8 cellular contexts compared by ENCODE assay signal in the genomic region with DNA sequence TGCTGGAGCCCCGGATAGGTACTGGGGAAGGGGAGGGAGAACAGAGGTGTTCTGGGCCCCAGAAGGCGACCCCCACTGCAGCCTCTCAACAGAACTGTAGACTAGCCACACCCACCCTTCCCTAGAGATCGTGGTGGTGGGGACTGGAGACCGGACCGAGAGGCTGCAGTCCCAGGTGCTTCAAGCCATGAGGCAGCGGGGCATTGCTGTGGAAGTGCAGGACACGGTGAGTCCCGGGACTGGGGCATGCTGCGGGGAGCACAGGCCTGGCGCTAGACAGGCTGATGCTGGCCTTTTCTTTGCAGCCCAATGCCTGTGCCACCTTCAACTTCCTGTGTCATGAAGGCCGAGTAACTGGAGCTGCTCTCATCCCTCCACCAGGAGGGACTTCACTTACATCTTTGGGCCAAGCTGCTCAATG.
DNase-seq lines count a peak whose midpoint lies in the region; ATAC-seq and TF ChIP-seq lines count a peak whose summit lies in the region.

No MANE protein-coding gene starts in this region.

- H3K9me3 Mint-ChIP-seq in activated T-cell treated with anti-CD3 and anti-CD28 coated beads, Interleukin-2, amount 50 U/mL, for 24 hours, result no peaks in the 10 kb centered on the region
- H3K9me3 Mint-ChIP-seq in stimulated activated naive CD8-positive, alpha-beta T cell treated with anti-CD3 and anti-CD28 coated beads, Interleukin-15, Interleukin-2, amounts not matched to agents 100 ng/mL and 50 ng/mL, for 24 hours, result no peaks in the 10 kb centered on the region

- ATAC-seq in GM19455 (IDR thresholded peaks at IDR 0.05; ENCODE audit: unreplicated experiment) (no peak), GM21723 (IDR thresholded peaks at IDR 0.05; ENCODE audit: unreplicated experiment) (no peak)

- peak overlapping the region; percentile 90 for H3K4me3 Mint-ChIP-seq in activated T-cell treated with anti-CD3 and anti-CD28 coated beads, Interleukin-2, amount 50 U/mL, for 24 hours
- H3K4me3 Mint-ChIP-seq in stimulated activated naive CD8-positive, alpha-beta T cell treated with anti-CD3 and anti-CD28 coated beads, Interleukin-15, Interleukin-2, amounts not matched to agents 100 ng/mL and 50 ng/mL, for 24 hours, result peak overlapping the region; percentile 91

- H3K4me3 ChIP-seq in WI38 (ENCODE audit: low read depth, low read length), result peak overlapping the region; percentile 71
- peak overlapping the region; percentile 77; the same call in 1 of the 2 replicates for H3K4me3 ChIP-seq in iPS DF 6.9 (ENCODE audit: low read length)

- peak overlapping the region; percentile 96 for H3K27ac Mint-ChIP-seq in activated T-cell treated with anti-CD3 and anti-CD28 coated beads, Interleukin-2, amount 50 U/mL, for 24 hours
- H3K27ac Mint-ChIP-seq in stimulated activated naive CD8-positive, alpha-beta T cell treated with anti-CD3 and anti-CD28 coated beads, Interleukin-15, Interleukin-2, amounts not matched to agents 100 ng/mL and 50 ng/mL, for 24 hours, result peak overlapping the region; percentile 95

- H3K27me3 Mint-ChIP-seq in activated T-cell treated with anti-CD3 and anti-CD28 coated beads, Interleukin-2, amount 50 U/mL, for 24 hours, result no peaks in the 10 kb centered on the region
- no peaks in the 10 kb centered on the region for H3K27me3 Mint-ChIP-seq in stimulated activated naive CD8-positive, alpha-beta T cell treated with anti-CD3 and anti-CD28 coated beads, Interleukin-15, Interleukin-2, amounts not matched to agents 100 ng/mL and 50 ng/mL, for 24 hours

- TF ChIP-seq CTCF in WI38 (IDR thresholded peaks at IDR 0.05; ENCODE audit: low read depth, low read length), result no peak

- H3K4me1 ChIP-seq in iPS DF 6.9 (ENCODE audit: control insufficient read depth, insufficient read depth, low read length), result peaks cover 2% of the 10 kb centered on the region; the same call in 1 of the 2 replicates

- WGBS in iPS DF 6.9 (ENCODE audit: insufficient coverage, insufficient read length), result no CpG with 5 or more reads among the region's 11 CpGs

- H3K27ac ChIP-seq in iPS DF 6.9 (ENCODE audit: low read length), result no peak overlapping the region

- peak; percentile 62 for DNase-seq in activated T-cell treated with anti-CD3 and anti-CD28 coated beads, Interleukin-2, amount 50 U/mL, for 24 hours
- DNase-seq in activated T-cell treated with anti-CD3 and anti-CD28 coated beads for 4 hours (no peak), iPS DF 6.9 (ENCODE audit: low read depth, low spot score) (no peak), middle frontal gyrus (ENCODE audit: extremely low spot score, low spot score) (no peak)

- H3K4me1 Mint-ChIP-seq in activated T-cell treated with anti-CD3 and anti-CD28 coated beads, Interleukin-2, amount 50 U/mL, for 24 hours (ENCODE audit: low read depth), result peaks cover 64% of the 10 kb centered on the region
- peaks cover 69% of the 10 kb centered on the region for H3K4me1 Mint-ChIP-seq in stimulated activated naive CD8-positive, alpha-beta T cell treated with anti-CD3 and anti-CD28 coated beads, Interleukin-15, Interleukin-2, amounts not matched to agents 100 ng/mL and 50 ng/mL, for 24 hours (ENCODE audit: low read depth)

- H3K36me3 ChIP-seq in iPS DF 6.9 (ENCODE audit: control insufficient read depth, insufficient read depth, low read length), result peaks cover 31% of the 10 kb centered on the region

- H3K9me3 ChIP-seq in iPS DF 6.9 (ENCODE audit: control insufficient read depth, insufficient read depth, low read length), result no peaks in the 10 kb centered on the region

- H3K36me3 Mint-ChIP-seq in activated T-cell treated with anti-CD3 and anti-CD28 coated beads, Interleukin-2, amount 50 U/mL, for 24 hours (ENCODE audit: low read depth), result peaks cover 80% of the 10 kb centered on the region
- peaks cover 50% of the 10 kb centered on the region for H3K36me3 Mint-ChIP-seq in stimulated activated naive CD8-positive, alpha-beta T cell treated with anti-CD3 and anti-CD28 coated beads, Interleukin-15, Interleukin-2, amounts not matched to agents 100 ng/mL and 50 ng/mL, for 24 hours (ENCODE audit: low read depth)

- no peaks in the 10 kb centered on the region for H3K27me3 ChIP-seq in iPS DF 6.9 (ENCODE audit: control insufficient read depth, insufficient read depth, low read length)
